Comparison of ENCODE assay signal across 10 cellular contexts in genomic region chr11:44112083-44112865, GRCh38. TPM values are rescaled to one million over a fixed set of nuclear protein-coding genes. Genes with fewer than 3 reads are reported as not detected.
A peak's percentile ranks its signal among the peaks of the same experiment; 100 is the strongest.
DNase-seq lines count a peak whose midpoint lies in the region; ATAC-seq and TF ChIP-seq lines count a peak whose summit lies in the region.
"Had no signal": no experiment of that assay in that cellular context is flagged by ENCODE, and none has a peak within 500 bp of the region (broad histone marks: within the 10 kb centered on the region; RNA-seq: fewer than 3 reads in every experiment).

No MANE protein-coding gene starts in this region.

- no peak overlapping the region for H3K18ac ChIP-seq in mesenchymal stem cell (ENCODE audit: low read depth in 1 of 2, low read length in 2 of 2)

- no peaks in the 10 kb centered on the region for H3K27me3 ChIP-seq in body of pancreas
- H3K27me3 ChIP-seq in mesenchymal stem cell (ENCODE audit: control insufficient read depth in 1 of 2, insufficient read depth in 1 of 2, low read length in 2 of 2), result no peaks in the 10 kb centered on the region
- H3K27me3 ChIP-seq in smooth muscle cell (ENCODE audit: low read depth), result no peaks in the 10 kb centered on the region

- no peak overlapping the region for H4K91ac ChIP-seq in mesenchymal stem cell (ENCODE audit: low read length)

- DNase-seq in NCI-H1436 (lab: John Stamatoyannopoulos, UW) (peak; percentile 23), NCI-H1436 treated with DMSO at 0.1 percent for 48 hours (lab: John Stamatoyannopoulos, UW) (no peak), NCI-H1105 treated with DMSO at 0.1 percent for 48 hours (lab: John Stamatoyannopoulos, UW) (peak; percentile 86), body of pancreas (peak in 3 of 4 donors; percentile 19 to 41 (median 20)), mesenchymal stem cell (peak; percentile 58), retina (no peak), smooth muscle cell (lab: John Stamatoyannopoulos, UW; ENCODE audit: unreplicated experiment) (no peak)
- DNase-seq: SHP77 treated with DMSO at 0.1 percent for 48 hours had no signal

- H3F3A ChIP-seq in smooth muscle cell (ENCODE audit: low read depth), result no peaks in the 10 kb centered on the region

- H3K9me3 ChIP-seq in body of pancreas (no peaks in the 10 kb centered on the region), mesenchymal stem cell (ENCODE audit: control insufficient read depth, low read length) (no peaks in the 10 kb centered on the region), smooth muscle cell (replicated peaks; ENCODE audit: low read depth) (no peaks in the 10 kb centered on the region)

- no peaks in the 10 kb centered on the region for H3K79me2 ChIP-seq in smooth muscle cell (ENCODE audit: low read depth)
- H3K79me2 ChIP-seq: parathyroid adenoma had no signal

- no peak overlapping the region for H3K4ac ChIP-seq in mesenchymal stem cell (ENCODE audit: low read depth in 1 of 2, low read length in 2 of 2)

- H3K4me3 ChIP-seq in body of pancreas (no peak overlapping the region), mesenchymal stem cell (ENCODE audit: insufficient read depth in 1 of 2, low read depth in 1 of 2, low read length in 2 of 2) (no peak overlapping the region), smooth muscle cell (no peak overlapping the region)

- H4K8ac ChIP-seq in mesenchymal stem cell (ENCODE audit: low read length), result no peak overlapping the region

- 75 to 81% methylated on average over 7 of the region's 7 CpGs for WGBS in body of pancreas, 2 donors
- 82% methylated on average over 7 of the region's 7 CpGs for WGBS in mesenchymal stem cell
- WGBS in smooth muscle cell (ENCODE audit: low lambda C conversion rate), result 70% methylated on average over 7 of the region's 7 CpGs

- H4K20me1 ChIP-seq in smooth muscle cell (ENCODE audit: low read depth), result peaks cover 57% of the 10 kb centered on the region

- no peak overlapping the region for H3K23ac ChIP-seq in mesenchymal stem cell (ENCODE audit: low read length in 2 of 2)

- H2BK5ac ChIP-seq in mesenchymal stem cell (ENCODE audit: low read depth, low read length, poor library complexity, severe bottlenecking), result no peak overlapping the region

- no peak overlapping the region for H3K14ac ChIP-seq in mesenchymal stem cell (ENCODE audit: low read length in 2 of 2)

- ATAC-seq in body of pancreas (no peak), HG03378 (IDR thresholded peaks at IDR 0.05; ENCODE audit: unreplicated experiment) (no peak)

- no peak for TF ChIP-seq POLR2A in body of pancreas (IDR thresholded peaks at IDR 0.05)

- H3K9ac ChIP-seq in mesenchymal stem cell (ENCODE audit: low read length), result no peak overlapping the region
- no peak overlapping the region for H3K9ac ChIP-seq in smooth muscle cell (ENCODE audit: low read depth)
- H3K9ac ChIP-seq: parathyroid adenoma had no signal

- no peak overlapping the region for H2AFZ ChIP-seq in mesenchymal stem cell (ENCODE audit: low read depth, low read length)
- H2AFZ ChIP-seq in smooth muscle cell (ENCODE audit: low read depth), result no peak overlapping the region
- H2AFZ ChIP-seq: parathyroid adenoma had no signal

- H2BK15ac ChIP-seq in mesenchymal stem cell (ENCODE audit: low read depth, poor library complexity, severe bottlenecking), result no peak overlapping the region

- no peak overlapping the region for H2AK5ac ChIP-seq in mesenchymal stem cell (ENCODE audit: low read length, severe bottlenecking)

- no peak overlapping the region for H2BK12ac ChIP-seq in mesenchymal stem cell (ENCODE audit: low read length in 2 of 2)

- no peak overlapping the region for H3K27ac ChIP-seq in body of pancreas
- H3K27ac ChIP-seq in mesenchymal stem cell (ENCODE audit: low read length, poor library complexity, severe bottlenecking), result no peak overlapping the region
- no peak overlapping the region for H3K27ac ChIP-seq in smooth muscle cell (ENCODE audit: low read depth)
- H3K27ac ChIP-seq: parathyroid adenoma had no signal

- TF ChIP-seq CTCF in body of pancreas (IDR thresholded peaks at IDR 0.05) (no peak), smooth muscle cell (IDR thresholded peaks at IDR 0.05; ENCODE audit: borderline replicate concordance, insufficient read depth, poor library complexity, severe bottlenecking) (no peak)

- H3K4me2 ChIP-seq in mesenchymal stem cell (ENCODE audit: low read length, poor library complexity, severe bottlenecking), result no peak overlapping the region
- H3K4me2 ChIP-seq in smooth muscle cell, result no peak overlapping the region

- no peak overlapping the region for H2BK120ac ChIP-seq in mesenchymal stem cell (ENCODE audit: low read depth, low read length)

- peaks cover 10% of the 10 kb centered on the region for H3K79me1 ChIP-seq in mesenchymal stem cell (replicated peaks; ENCODE audit: low read length, poor library complexity, severe bottlenecking)

- H3K4me1 ChIP-seq in body of pancreas, result peaks cover 5% of the 10 kb centered on the region
- peaks cover 4% of the 10 kb centered on the region for H3K4me1 ChIP-seq in mesenchymal stem cell (ENCODE audit: control insufficient read depth, insufficient read depth, low read depth, low read length)
- H3K4me1 ChIP-seq in smooth muscle cell (ENCODE audit: low read depth), result no peaks in the 10 kb centered on the region
- H3K4me1 ChIP-seq: parathyroid adenoma had no signal

- peaks cover 0 to 30% of the 10 kb centered on the region in 2 donors for H3K36me3 ChIP-seq in body of pancreas (replicated peaks in 1 of 2; ENCODE audit: insufficient read depth in 1 of 2, low read depth in 2 of 2)
- peaks cover 18 to 90% of the 10 kb centered on the region in 2 experiments for H3K36me3 ChIP-seq in mesenchymal stem cell (ENCODE audit: control insufficient read depth in 1 of 2, insufficient read depth in 2 of 2, low read depth in 1 of 2, low read length in 2 of 2)
- peaks cover 5% of the 10 kb centered on the region for H3K36me3 ChIP-seq in smooth muscle cell (ENCODE audit: low read depth)

- intact Hi-C loops in body of pancreas (cut with DNase I), result loop anchor here (10.0 kb wide), 1 partner anchor 423 kb away; no protein-coding TSS in a partner anchor

RNA-seq across cellular contexts. Expression of gene EXT2, which starts 16.8 kb away (rescaled TPM):
- total RNA-seq in body of pancreas, result 10 to 100 TPM; 21.4 to 34.2 TPM
- polyA plus RNA-seq in mesenchymal stem cell (2013, experiment 1 of 2), result 62.4 TPM
- polyA plus RNA-seq in mesenchymal stem cell (2013, experiment 2 of 2), result 60.7 TPM
- 128 and 144 TPM in 2 replicates for total RNA-seq in smooth muscle cell
- polyA plus RNA-seq in smooth muscle cell, result 64.3 and 87.6 TPM in 2 replicates

RNA-seq across cellular contexts. Expression of gene ACCS, which starts 46.2 kb away (rescaled TPM):
- total RNA-seq in body of pancreas (10 to 100 TPM; 14.3 to 64.9 TPM), smooth muscle cell (1.6 and 3.5 TPM in 2 replicates)
- polyA plus RNA-seq in mesenchymal stem cell (2013, experiment 1 of 2), result 7.4 TPM
- polyA plus RNA-seq in mesenchymal stem cell (2013, experiment 2 of 2), result 7.0 TPM
- 4.1 and 11.3 TPM in 2 replicates for polyA plus RNA-seq in smooth muscle cell

Comparison
In these comparisons a context has a peak if more than half of its experiments do, and no peak if none do; other contexts are left out.
1. DNase-seq: peak in NCI-H1436 (single experiment), NCI-H1105 treated with DMSO at 0.1 percent for 48 hours (single experiment), body of pancreas (3 of 4) and mesenchymal stem cell (single experiment); none in NCI-H1436 treated with DMSO at 0.1 percent for 48 hours (single experiment), retina (single experiment) and smooth muscle cell (single experiment).